ENCODE assay signal across 1 cellular context in genomic region chr21:39674794-39675193, GRCh38.
TF ChIP-seq lines count a peak whose summit lies in the region.

No MANE protein-coding gene starts in this region.

TF ChIP-seq in GM23338, 12 proteins besides CTCF, POLR2A, EP300 and RAD21:
- TF ChIP-seq ZNF462 (CRISPR knock-in tag; IDR thresholded peaks at IDR 0.05) (no peak), EZH2 (IDR thresholded peaks at IDR 0.05; ENCODE audit: low read depth, unreplicated experiment) (no peak), EZH2phosphoT487 (IDR thresholded peaks at IDR 0.05; ENCODE audit: unreplicated experiment) (no peak), ZNF114 (CRISPR knock-in tag; IDR thresholded peaks at IDR 0.05) (no peak), CREB1 (CRISPR knock-in tag; IDR thresholded peaks at IDR 0.05; ENCODE audit: low read depth) (no peak), POLR2AphosphoS5 (IDR thresholded peaks at IDR 0.05; ENCODE audit: low read depth) (no peak), ETS1 (IDR thresholded peaks at IDR 0.05) (no peak)
